ENCODE assay signal across 16 cellular contexts in the genomic region with DNA sequence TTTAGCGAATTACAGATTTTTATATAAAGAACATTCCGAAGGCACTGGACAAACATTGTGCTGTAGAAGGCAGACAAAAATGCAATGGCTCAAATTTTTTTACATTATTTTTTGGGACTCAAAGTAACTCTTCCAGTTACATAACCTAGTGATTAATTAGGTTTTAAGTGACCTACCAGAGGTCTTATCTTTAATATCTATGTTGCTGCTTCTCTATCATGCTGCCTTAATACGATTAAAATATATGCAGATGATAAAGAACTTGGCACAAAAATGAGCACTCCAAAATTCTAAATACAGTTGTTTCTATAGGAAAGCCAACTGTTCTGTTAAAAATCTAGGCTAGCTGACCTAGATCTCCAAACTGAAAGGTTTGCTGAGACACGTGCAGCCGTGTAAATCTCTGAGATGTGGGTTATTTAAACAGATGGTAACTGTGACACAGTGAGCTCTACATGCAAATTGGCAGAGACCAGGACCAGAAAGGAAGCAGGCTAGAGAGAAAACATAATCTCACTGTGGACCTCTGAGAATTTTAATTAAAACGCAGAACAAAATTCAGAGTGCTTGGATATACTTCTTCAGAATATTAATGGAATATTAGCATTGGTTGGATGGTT. TPM values are rescaled to one million over a fixed set of nuclear protein-coding genes. Genes with fewer than 3 reads are reported as not detected.
DNase-seq lines count a peak whose midpoint lies in the region; ATAC-seq and TF ChIP-seq lines count a peak whose summit lies in the region.
"Had no signal": no experiment of that assay in that cellular context is flagged by ENCODE, and none has a peak within 500 bp of the region (broad histone marks: within the 10 kb centered on the region; RNA-seq: fewer than 3 reads in every experiment).

No MANE protein-coding gene starts in this region.

- ATAC-seq in DND-41 (ENCODE audit: insufficient read depth, low read depth), result peak; percentile 75
- ATAC-seq in GM19395 (IDR thresholded peaks at IDR 0.05; ENCODE audit: unreplicated experiment), result peak; percentile 59
- ATAC-seq in gastroesophageal sphincter, result no peak
- no peak for ATAC-seq in GM21825 (IDR thresholded peaks at IDR 0.05; ENCODE audit: unreplicated experiment)
- ATAC-seq: activated naive CD4-positive, alpha-beta T cell treated with anti-CD3 and anti-CD28 coated beads, Interleukin-2, amount 50 U/mL, for 72 hours; mucosa of descending colon; pancreas had no signal

- H3K27ac ChIP-seq in DND-41 (ENCODE audit: low read length) (no peak overlapping the region), Karpas-422 (ENCODE audit: low read length) (no peak overlapping the region), gastroesophageal sphincter (no peak overlapping the region)
- H3K27ac ChIP-seq: pancreas, PC-9, testis had no signal

- no peaks in the 10 kb centered on the region; the same call in 1 of the 2 replicates for H4K20me1 ChIP-seq in DND-41 (ENCODE audit: insufficient read depth, low read length)
- no peaks in the 10 kb centered on the region for H4K20me1 ChIP-seq in Karpas-422 (ENCODE audit: insufficient read depth, low read depth, low read length)

- peak; percentile 21 for DNase-seq in DND-41
- no peak for DNase-seq in Karpas-422
- DNase-seq in cerebellum (ENCODE audit: low spot score), result peak; percentile 81
- no peak for DNase-seq in activated effector memory CD4-positive, alpha-beta T cell treated with Interleukin-2 at 50 U/mL for 16 hours
- no peak for DNase-seq in NCI-H1105 treated with DMSO at 0.1 percent for 48 hours (lab: John Stamatoyannopoulos, UW)
- DNase-seq: activated CD8-positive, alpha-beta memory T cell treated with anti-CD3 and anti-CD28 coated beads, Interleukin-2, amount 50 U/mL, for 48 hours; Kasumi-1; mucosa of descending colon; NCI-H2029; pancreas; PC-9; testis had no signal

- H3K27me3 ChIP-seq in DND-41 (ENCODE audit: insufficient read depth, low read length, poor library complexity) (no peaks in the 10 kb centered on the region), Karpas-422 (ENCODE audit: low read length) (no peaks in the 10 kb centered on the region), gastroesophageal sphincter (no peaks in the 10 kb centered on the region)
- H3K27me3 ChIP-seq: pancreas, testis had no signal

- H3K4me3 ChIP-seq in DND-41 (ENCODE audit: low read depth in 1 of 2, low read length in 2 of 2) (no peak overlapping the region), Karpas-422 (ENCODE audit: low read length) (no peak overlapping the region), gastroesophageal sphincter (no peak overlapping the region)
- H3K4me3 ChIP-seq: mucosa of descending colon, pancreas, PC-9, testis had no signal

- H3K4me1 ChIP-seq in DND-41 (ENCODE audit: insufficient read depth, low read length), result peaks cover 4% of the 10 kb centered on the region; the same call in 1 of the 2 replicates
- peaks cover 6% of the 10 kb centered on the region for H3K4me1 ChIP-seq in Karpas-422 (ENCODE audit: low read length)
- no peaks in the 10 kb centered on the region for H3K4me1 ChIP-seq in gastroesophageal sphincter
- H3K4me1 ChIP-seq: pancreas, testis had no signal

- 41 to 49% methylated on average over 6 of the region's 6 CpGs for WGBS in gastroesophageal sphincter (ENCODE audit: low coverage in 1 of 2), 2 donors

- H2AFZ ChIP-seq in DND-41 (ENCODE audit: low read depth, low read length) (no peak overlapping the region), Karpas-422 (ENCODE audit: low read length) (no peak overlapping the region)
- H2AFZ ChIP-seq: PC-9 had no signal

- no peaks in the 10 kb centered on the region for H3K9me3 ChIP-seq in DND-41 (ENCODE audit: insufficient read depth, low read length, severe bottlenecking)
- no peaks in the 10 kb centered on the region for H3K9me3 ChIP-seq in Karpas-422 (ENCODE audit: low read length)
- no peaks in the 10 kb centered on the region for H3K9me3 ChIP-seq in gastroesophageal sphincter
- H3K9me3 ChIP-seq: mucosa of descending colon, pancreas, testis had no signal

- H3K36me3 ChIP-seq in DND-41 (ENCODE audit: insufficient read depth, low read length) (no peaks in the 10 kb centered on the region), Karpas-422 (ENCODE audit: insufficient read depth, low read length) (no peaks in the 10 kb centered on the region), gastroesophageal sphincter (no peaks in the 10 kb centered on the region)
- H3K36me3 ChIP-seq: pancreas had no signal

- H3K4me2 ChIP-seq in DND-41 (ENCODE audit: insufficient read depth, low read length) (no peak overlapping the region), Karpas-422 (ENCODE audit: low read depth, low read length, poor library complexity, severe bottlenecking) (peak overlapping the region; percentile 9)
- H3K4me2 ChIP-seq: PC-9 had no signal

- 0 out of 2 replicates have a peak, but pooled peaks cover 2% of the 10 kb centered on the region for H3K79me2 ChIP-seq in DND-41 (ENCODE audit: insufficient read depth, low read length)
- no peaks in the 10 kb centered on the region for H3K79me2 ChIP-seq in Karpas-422 (ENCODE audit: low read length)

- TF ChIP-seq CTCF in DND-41 (IDR thresholded peaks at IDR 0.05; ENCODE audit: borderline replicate concordance, extremely low read depth, low read length, poor library complexity, severe bottlenecking), result no peak
- TF ChIP-seq CTCF in gastroesophageal sphincter (IDR thresholded peaks at IDR 0.05), result no peak

- H3K9me2 ChIP-seq in Karpas-422 (replicated peaks; ENCODE audit: insufficient read depth, low read length), result no peaks in the 10 kb centered on the region

- TF ChIP-seq POLR2A in gastroesophageal sphincter (IDR thresholded peaks at IDR 0.05), result no peak

- no peak for TF ChIP-seq EP300 in gastroesophageal sphincter (IDR thresholded peaks at IDR 0.05)

- H3K9ac ChIP-seq in DND-41 (ENCODE audit: low read depth, low read length) (no peak overlapping the region), Karpas-422 (ENCODE audit: low read length) (no peak overlapping the region)

RNA-seq across cellular contexts. Expression of gene CAMK4, which starts 56.2 kb away (rescaled TPM):
- 0.04 and 1.6 TPM in 2 replicates for total RNA-seq in Karpas-422 (2014; rRNA removed; shearing (Covaris generic); ENCODE audit: low replicate concordance)
- total RNA-seq in cerebellum (75.1 TPM), gastroesophageal sphincter (1 to 10 TPM in 3 of 4 donors, under 1 TPM in 1; 0.16 to 5.0 (median 4.4) TPM)
- total RNA-seq: PC-9 had no signal

Comparison
In these comparisons a context has a peak if more than half of its experiments do, and no peak if none do; other contexts are left out.
1. ATAC-seq: peak in DND-41 (single experiment) and GM19395 (single experiment); none in gastroesophageal sphincter (single experiment) and GM21825 (single experiment).
2. DNase-seq: peak in DND-41 (single experiment) and cerebellum (single experiment); none in Karpas-422 (single experiment), activated effector memory CD4-positive, alpha-beta T cell treated with Interleukin-2 at 50 U/mL for 16 hours (single experiment) and NCI-H1105 treated with DMSO at 0.1 percent for 48 hours (single experiment).
3. RNA of gene CAMK4, which starts 56.2 kb away (total RNA-seq): 75.1 TPM in cerebellum (single experiment); 0.16 to 5.0 TPM in gastroesophageal sphincter and 0.04 to 1.6 TPM in Karpas-422; every median in the first group is over 10 times any median in the second.